24 cellular contexts compared by ENCODE assay signal in genomic region chr16:30839523-30840227, GRCh38. TPM values are rescaled to one million over a fixed set of nuclear protein-coding genes. Genes with fewer than 3 reads are reported as not detected.
DNase-seq lines count a peak whose midpoint lies in the region; ATAC-seq and TF ChIP-seq lines count a peak whose summit lies in the region.
"Had no signal": no experiment of that assay in that cellular context is flagged by ENCODE, and none has a peak within 500 bp of the region (broad histone marks: within the 10 kb centered on the region; RNA-seq: fewer than 3 reads in every experiment).

No MANE protein-coding gene starts in this region.

- no peaks in the 10 kb centered on the region for H3K36me3 ChIP-seq in mucosa of stomach (ENCODE audit: control insufficient read depth, insufficient read depth, low read length)
- H3K36me3 ChIP-seq: brain microvascular endothelial cell, MG63 had no signal

- H3K4me1 ChIP-seq in mucosa of stomach (ENCODE audit: control insufficient read depth, insufficient read depth, low read length) = peaks cover 34% of the 10 kb centered on the region
- no peaks in the 10 kb centered on the region for H3K4me1 ChIP-seq in foreskin keratinocyte

- H3K27ac ChIP-seq in 22Rv1 (peak overlapping the region; percentile 77), foreskin keratinocyte (no peak overlapping the region)
- H3K27ac ChIP-seq: brain microvascular endothelial cell, PC-9, tibial artery had no signal

- H3K27me3 ChIP-seq in mucosa of stomach (ENCODE audit: control insufficient read depth, insufficient read depth, low read length) = no peaks in the 10 kb centered on the region
- no peaks in the 10 kb centered on the region for H3K27me3 ChIP-seq in foreskin keratinocyte
- H3K27me3 ChIP-seq: brain microvascular endothelial cell, MG63, tibial artery had no signal

- H3K9me3 ChIP-seq in mucosa of stomach (ENCODE audit: control insufficient read depth, low read length) = no peaks in the 10 kb centered on the region
- H3K9me3 ChIP-seq: MG63, tibial artery had no signal

- no peak for TF ChIP-seq CTCF in 22Rv1 (IDR thresholded peaks at IDR 0.05)
- no peak for TF ChIP-seq CTCF in fibroblast of the aortic adventitia (IDR thresholded peaks at IDR 0.05; ENCODE audit: insufficient read depth, low read length)
- TF ChIP-seq CTCF in foreskin keratinocyte (conservative IDR thresholded peaks at IDR 0.05) = no peak

- no peak for ATAC-seq in GM21526 (IDR thresholded peaks at IDR 0.05; ENCODE audit: low FRiP score, unreplicated experiment)
- no peak for ATAC-seq in foreskin keratinocyte
- no peak for ATAC-seq in HG02884 (IDR thresholded peaks at IDR 0.05; ENCODE audit: unreplicated experiment)
- ATAC-seq in HG03469 (IDR thresholded peaks at IDR 0.05; ENCODE audit: unreplicated experiment) = no peak
- ATAC-seq: activated CD8-positive, alpha-beta T cell treated with anti-CD3 and anti-CD28 coated beads, Interleukin-2, amount 10 ng/mL, durations not matched to agents 7 days and 5 days had no signal

- DNase-seq in NCI-H146 treated with DMSO at 0.1 percent for 48 hours (lab: John Stamatoyannopoulos, UW; ENCODE audit: unreplicated experiment) = peak; percentile 16
- peak; percentile 14 for DNase-seq in fibroblast of the aortic adventitia (ENCODE audit: low read depth)
- DNase-seq in foreskin keratinocyte = no peak
- DNase-seq: activated B cell treated with CpG ODN at 0.5 μM for 24 hours; activated CD8-positive, alpha-beta T cell treated with anti-CD3 and anti-CD28 coated beads, Interleukin-2, amount 10 ng/mL, durations not matched to agents 7 days and 5 days; activated naive CD8-positive, alpha-beta T cell treated with anti-CD3 and anti-CD28 coated beads for 36 hours; activated T-cell treated with anti-CD3 and anti-CD28 coated beads, Interleukin-2, amount 50 U/mL, for 48 hours; brain microvascular endothelial cell; C1 segment of cervical spinal cord; DMS 273 treated with DMSO at 0.1 percent for 48 hours; erythroblast; GOT3; head of caudate nucleus; immature natural killer cell; MG63; NCI-H2029; PC-9; stimulated activated CD4-positive, alpha-beta T cell treated with anti-CD3 and anti-CD28 coated beads, Interleukin-12 subunit alpha, Interleukin-12 subunit beta, amount 100 ng/mL, for 4 hours; tibial artery had no signal

- H3K4me3 ChIP-seq in fibroblast of the aortic adventitia (ENCODE audit: low read depth, low read length) (no peak overlapping the region), mucosa of stomach (ENCODE audit: low read length) (no peak overlapping the region)
- H3K4me3 ChIP-seq: MG63, PC-9, tibial artery had no signal

- peak overlapping the region; percentile 16 for H3K9ac ChIP-seq in mucosa of stomach (ENCODE audit: low read length)

RNA-seq across cellular contexts. Expression of gene ZNF629, which starts 52.7 kb away (rescaled TPM):
- 10.6 and 15.0 TPM in 2 replicates for total RNA-seq in fibroblast of the aortic adventitia (ENCODE audit: low replicate concordance)
- 15.9 and 16.9 TPM in 2 replicates for total RNA-seq in foreskin keratinocyte
- polyA plus RNA-seq in foreskin keratinocyte = 6.0 and 6.1 TPM in 2 replicates

RNA-seq across cellular contexts. Expression of gene BCL7C, which starts 54.2 kb away (rescaled TPM):
- 22.3 and 45.5 TPM in 2 replicates for total RNA-seq in fibroblast of the aortic adventitia (ENCODE audit: low replicate concordance)
- 35.3 and 39.1 TPM in 2 replicates for total RNA-seq in foreskin keratinocyte
- polyA plus RNA-seq in foreskin keratinocyte = 48.6 and 51.0 TPM in 2 replicates

RNA-seq across cellular contexts. Expression of gene CTF1, which starts 56.7 kb away (rescaled TPM):
- total RNA-seq in fibroblast of the aortic adventitia (ENCODE audit: low replicate concordance) = 2.5 and 3.2 TPM in 2 replicates
- 0.95 and 1.6 TPM in 2 replicates for total RNA-seq in foreskin keratinocyte
- polyA plus RNA-seq in foreskin keratinocyte = 3.0 and 3.2 TPM in 2 replicates
- polyA plus RNA-seq: immature natural killer cell had no signal

Comparison
In these comparisons a context has a peak if more than half of its experiments do, and no peak if none do; other contexts are left out.
1. DNase-seq: peak in NCI-H146 treated with DMSO at 0.1 percent for 48 hours (single experiment) and fibroblast of the aortic adventitia (single experiment); none in foreskin keratinocyte (0 of 2).